In the genomic region with DNA sequence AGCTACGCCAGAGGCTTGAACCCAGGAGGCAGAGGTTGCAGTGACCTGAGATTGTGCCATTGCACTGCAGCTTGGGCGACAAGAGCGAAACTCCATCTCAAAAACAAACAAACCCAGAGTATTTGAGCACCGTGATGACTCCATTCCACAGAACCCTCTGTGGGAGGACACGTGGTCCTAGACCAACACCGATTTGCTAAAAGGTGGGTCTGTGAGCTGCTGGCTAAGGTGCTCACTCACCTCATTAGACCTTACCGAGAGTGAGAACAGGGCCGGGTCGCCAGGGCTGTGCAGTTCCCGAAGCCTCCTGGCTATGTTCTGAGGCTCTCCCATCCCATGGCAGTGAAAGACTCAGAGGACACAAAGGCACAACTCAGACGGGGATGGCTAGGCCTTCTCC, we compare ENCODE assay signal across 23 cellular contexts. TPM values are rescaled to one million over a fixed set of nuclear protein-coding genes. Genes with fewer than 3 reads are reported as not detected.
A peak's percentile ranks its signal among the peaks of the same experiment; 100 is the strongest.
DNase-seq lines count a peak whose midpoint lies in the region; ATAC-seq, FAIRE-seq and TF ChIP-seq lines count a peak whose summit lies in the region.
"Had no signal": no experiment of that assay in that cellular context is flagged by ENCODE, and none has a peak within 500 bp of the region (broad histone marks: within the 10 kb centered on the region; RNA-seq: fewer than 3 reads in every experiment).

No MANE protein-coding gene starts in this region.

- H3K4me3 ChIP-seq in liver (ENCODE audit: low read depth in 1 of 3, low read length in 3 of 3) (no peak overlapping the region), HepG2 (replicated peaks in 1 of 3; ENCODE audit: insufficient read depth in 1 of 3, low read depth in 2 of 3, low read length in 3 of 3) (no peak overlapping the region), esophagus muscularis mucosa (no peak overlapping the region), prostate gland (no peak overlapping the region), aorta (ENCODE audit: low read length in 2 of 2) (no peak overlapping the region), ovary (no peak overlapping the region), MG63 (no peak overlapping the region)
- H3K4me3 ChIP-seq: BLaER1 treated with 17β-estradiol and CSF1 and Interleukin-3, amounts not matched to agents 10 nM and 100 nM; cardiac muscle cell; Peyer's patch had no signal

- no peak overlapping the region for H2AFZ ChIP-seq in HepG2 (ENCODE audit: low read length)

- H3K27me3 ChIP-seq in liver (ENCODE audit: control insufficient read depth in 4 of 4, insufficient read depth in 4 of 4, low read length in 3 of 4) (no peaks in the 10 kb centered on the region), HepG2 (ENCODE audit: control insufficient read depth in 1 of 2, insufficient read depth in 2 of 2, low read length in 2 of 2) (no peaks in the 10 kb centered on the region), esophagus muscularis mucosa (no peaks in the 10 kb centered on the region), prostate gland (replicated peaks; ENCODE audit: insufficient read depth) (no peaks in the 10 kb centered on the region), aorta (ENCODE audit: control insufficient read depth in 1 of 2, insufficient read depth in 2 of 2, low read length in 1 of 2) (no peaks in the 10 kb centered on the region), ovary (no peaks in the 10 kb centered on the region), MG63 (no peaks in the 10 kb centered on the region)
- H3K27me3 ChIP-seq: BLaER1 treated with 17β-estradiol and CSF1 and Interleukin-3, amounts not matched to agents 10 nM and 100 nM; cardiac muscle cell; Peyer's patch had no signal

- intact Hi-C loops in HepG2 (cut with micrococcal nuclease; ENCODE audit: unreplicated experiment) (no loop called here), esophagus muscularis mucosa (cut with DNase I) (no loop called here), prostate gland (cut with DNase I) (no loop called here), aorta (cut with DNase I) (no loop called here), ovary (cut with DNase I) (loop anchor here in 1 of 4 donors (10.0 kb wide), 1 partner anchor 69 kb away; no protein-coding TSS in a partner anchor), posterior vena cava (cut with DNase I) (no loop called here)

- H3K36me3 ChIP-seq in liver (ENCODE audit: control insufficient read depth in 4 of 4, insufficient read depth in 3 of 4, low read depth in 1 of 4, low read length in 3 of 4) (peaks cover 1 to 32% (median 3%) of the 10 kb centered on the region in 4 donors), HepG2 (replicated peaks in 1 of 2; ENCODE audit: control insufficient read depth in 1 of 2, insufficient read depth in 2 of 2, low read length in 2 of 2) (peaks cover 3 to 7% of the 10 kb centered on the region in 2 experiments; a peak in 2 of 5 replicates), esophagus muscularis mucosa (peaks cover 0 to 14% (median 0%) of the 10 kb centered on the region in 4 donors), prostate gland (peaks cover 0 to 4% of the 10 kb centered on the region in 2 donors), aorta (ENCODE audit: control insufficient read depth in 1 of 2, insufficient read depth in 2 of 2, low read length in 1 of 2) (no peaks in the 10 kb centered on the region), ovary (no peaks in the 10 kb centered on the region), MG63 (peaks cover 10% of the 10 kb centered on the region)
- H3K36me3 ChIP-seq: cardiac muscle cell had no signal

- POLR2A ChIA-PET in HepG2 (lab: Yijun Ruan, JAX): no interaction called here

- no peak for TF ChIP-seq RAD21 in liver (IDR thresholded peaks at IDR 0.05)
- no peak for TF ChIP-seq RAD21 in HepG2 (CRISPR knock-in tag; IDR thresholded peaks at IDR 0.05)

- FAIRE-seq in HepG2 (lab: Jason Lieb, UNC): no peak
- FAIRE-seq: H54, small intestine had no signal

- no peaks in the 10 kb centered on the region for H3K9me3 ChIP-seq in liver (ENCODE audit: control insufficient read depth in 4 of 4, low read length in 3 of 4)
- no peaks in the 10 kb centered on the region for H3K9me3 ChIP-seq in HepG2 (ENCODE audit: low read length)
- H3K9me3 ChIP-seq in esophagus muscularis mucosa: no peaks in the 10 kb centered on the region
- H3K9me3 ChIP-seq in prostate gland: no peaks in the 10 kb centered on the region
- no peaks in the 10 kb centered on the region for H3K9me3 ChIP-seq in aorta (ENCODE audit: control insufficient read depth, low read length)
- no peaks in the 10 kb centered on the region for H3K9me3 ChIP-seq in ovary
- H3K9me3 ChIP-seq in MG63: no peaks in the 10 kb centered on the region
- H3K9me3 ChIP-seq: BLaER1 treated with 17β-estradiol and CSF1 and Interleukin-3, amounts not matched to agents 10 nM and 100 nM; Peyer's patch had no signal

- TF ChIP-seq EP300 in HepG2 (IDR thresholded peaks at IDR 0.05; ENCODE audit: low read depth in 2 of 2, low read length in 2 of 2) (no peak), HepG2 (CRISPR knock-in tag; IDR thresholded peaks at IDR 0.05; ENCODE audit: borderline replicate concordance) (no peak), esophagus muscularis mucosa (IDR thresholded peaks at IDR 0.05) (no peak), ovary (IDR thresholded peaks at IDR 0.05) (no peak)

- peaks cover 12 to 47% (median 27%) of the 10 kb centered on the region in 4 donors for H3K4me1 ChIP-seq in liver (ENCODE audit: control insufficient read depth in 4 of 4, insufficient read depth in 4 of 4, low read length in 3 of 4)
- H3K4me1 ChIP-seq in HepG2 (ENCODE audit: insufficient read depth, low read length): peaks cover 49% of the 10 kb centered on the region
- peaks cover 48 to 87% (median 82%) of the 10 kb centered on the region in 4 donors for H3K4me1 ChIP-seq in esophagus muscularis mucosa
- peaks cover 22% of the 10 kb centered on the region for H3K4me1 ChIP-seq in prostate gland (replicated peaks)
- H3K4me1 ChIP-seq in aorta (ENCODE audit: control insufficient read depth in 1 of 2, insufficient read depth in 2 of 2, low read length in 2 of 2): peaks cover 12 to 26% of the 10 kb centered on the region in 2 donors
- peaks cover 33% of the 10 kb centered on the region for H3K4me1 ChIP-seq in ovary (ENCODE audit: insufficient read depth)

- CTCF ChIA-PET in HepG2 (lab: Yijun Ruan, JAX; ENCODE audit: low intra/inter-chr PET ratio, low total read pairs): no interaction called here

- TF ChIP-seq CTCF in liver (IDR thresholded peaks at IDR 0.05; ENCODE audit: low read depth, low read length, missing input control) (no peak), HepG2 (CRISPR knock-in tag; IDR thresholded peaks at IDR 0.05) (no peak), esophagus muscularis mucosa (IDR thresholded peaks at IDR 0.05) (no peak), prostate gland (IDR thresholded peaks at IDR 0.05) (no peak), ovary (IDR thresholded peaks at IDR 0.05) (no peak)

- BruUV-seq in HepG2 (replicated peaks; lab: Mats Ljungman, UMichigan): no TSS peak

- ATAC-seq in HepG2: no peak
- no peak for ATAC-seq in aorta (ENCODE audit: low FRiP score)

- WGBS in liver: 41% methylated on average over 11 of the region's 11 CpGs
- WGBS in HepG2 (ENCODE audit: low lambda C conversion rate): 96% methylated on average over 9 of the region's 11 CpGs
- 94% methylated on average over 9 of the region's 11 CpGs for WGBS in esophagus muscularis mucosa
- WGBS in prostate gland: 97% methylated on average over 11 of the region's 11 CpGs
- WGBS in aorta, 2 donors: 78 to 95% methylated on average over 11 of the region's 11 CpGs
- WGBS in ovary, 3 donors: 78 to 95% (median 86%) methylated on average over 11 of the region's 11 CpGs

- no peak overlapping the region for H3K9ac ChIP-seq in liver (ENCODE audit: low read depth in 1 of 2, low read length in 2 of 2)
- no peak overlapping the region for H3K9ac ChIP-seq in HepG2 (ENCODE audit: insufficient read depth, low read depth, low read length)
- H3K9ac ChIP-seq: BLaER1 treated with 17β-estradiol and CSF1 and Interleukin-3, amounts not matched to agents 10 nM and 100 nM had no signal

- H3K27ac ChIP-seq in liver (ENCODE audit: low read depth in 1 of 2, low read length in 2 of 2) (peak overlapping the region; percentile 75 to 90), HepG2 (ENCODE audit: extremely low read length, insufficient read depth, low read length) (no peak overlapping the region), esophagus muscularis mucosa (replicated peaks in 1 of 4) (peak overlapping the region; percentile 82 to 96 (median 93)), prostate gland (peak overlapping the region; percentile 70 to 92), aorta (ENCODE audit: low read depth in 1 of 2, low read length in 2 of 2) (peak overlapping the region; percentile 23 to 49), ovary (no peak overlapping the region)
- H3K27ac ChIP-seq: BLaER1 treated with 17β-estradiol and CSF1 and Interleukin-3, amounts not matched to agents 10 nM and 100 nM had no signal

- DNase-seq in HepG2 (ENCODE audit: low spot score): no peak
- no peak for DNase-seq in esophagus muscularis mucosa (ENCODE audit: extremely low spot score)
- DNase-seq in prostate gland (ENCODE audit: low spot score): no peak
- DNase-seq in aorta: no peak
- no peak for DNase-seq in ovary
- no peak for DNase-seq in posterior vena cava (ENCODE audit: low spot score)
- no peak for DNase-seq in MG63
- DNase-seq: activated CD8-positive, alpha-beta memory T cell treated with anti-CD3 and anti-CD28 coated beads for 24 hours; activated naive CD4-positive, alpha-beta T cell; activated T-cell treated with anti-CD3 and anti-CD28 coated beads, Interleukin-2, amount 50 U/mL, for 1 hour; Calu3; DND-41; Karpas-422; NCI-H2171; NCI-H526; Peyer's patch; small intestine; stimulated activated CD4-positive, alpha-beta T cell treated with anti-CD3 and anti-CD28 coated beads, Interleukin-1b, Interleukin-23, amount 100 ng/mL, for 48 hours; T-helper 2 cell had no signal

- H4K20me1 ChIP-seq in HepG2 (ENCODE audit: insufficient read depth, low read length): no peaks in the 10 kb centered on the region

- TF ChIP-seq POLR2A in HepG2 (IDR thresholded peaks at IDR 0.05; ENCODE audit: insufficient read depth in 1 of 2, low read depth in 2 of 2, low read length in 2 of 2) (no peak), esophagus muscularis mucosa (IDR thresholded peaks at IDR 0.05; ENCODE audit: low read depth) (no peak), prostate gland (IDR thresholded peaks at IDR 0.05) (no peak), ovary (IDR thresholded peaks at IDR 0.05) (no peak)

- H3K4me2 ChIP-seq in HepG2 (ENCODE audit: low read depth, low read length): no peak overlapping the region
- H3K4me2 ChIP-seq: BLaER1 treated with 17β-estradiol and CSF1 and Interleukin-3, amounts not matched to agents 10 nM and 100 nM had no signal

- no peaks in the 10 kb centered on the region for H3K79me2 ChIP-seq in HepG2 (ENCODE audit: insufficient read depth, low read length)

- in situ Hi-C loops in HepG2 (cut with HindIII; ENCODE audit: extremely low pct_ligation_motif_present, low pct_unique_long_range_greater_than_20kb): no loop called here

RNA-seq across cellular contexts. Expression of a gene that starts 17.9 kb away (rescaled TPM):
- 100 to 1,000 TPM in 1 of 2 donors, 10 to 100 TPM in 1; 34.6 to 663 TPM for total RNA-seq in liver
- polyA plus RNA-seq in liver: 10 to 100 TPM; 58.8 to 71.5 TPM
- 12.2 and 22.4 TPM in 2 replicates for total RNA-seq in HepG2 (2016; rRNA removed; fragmentation: Illumina TruSeq; extraction: Trizol)
- 15.9 and 19.0 TPM in 2 replicates for total RNA-seq in HepG2 (2016; cell fraction: cytosol; rRNA removed; fragmentation: Illumina TruSeq; extraction: Trizol; ENCODE audit: low read depth)
- 10.3 and 18.8 TPM in 2 replicates for total RNA-seq in HepG2 (2016; cell fraction: insoluble cytoplasmic fraction; rRNA removed; fragmentation: Illumina TruSeq; extraction: Trizol)
- 6.0 and 7.4 TPM in 2 replicates for total RNA-seq in HepG2 (2016; cell fraction: membrane; rRNA removed; fragmentation: Illumina TruSeq; extraction: Trizol)
- total RNA-seq in HepG2 (2016; cell fraction: nucleus; rRNA removed; fragmentation: Illumina TruSeq; extraction: Trizol): 23.2 and 26.5 TPM in 2 replicates
- 14.8 and 16.9 TPM in 2 replicates for polyA plus RNA-seq in HepG2 (2011; rRNA removed)
- polyA plus RNA-seq in HepG2 (2011; cell fraction: cytosol; rRNA removed): 11.8 and 13.6 TPM in 2 replicates
- 11.3 and 12.7 TPM in 2 replicates for polyA plus RNA-seq in HepG2 (2011; cell fraction: nucleus; rRNA removed)
- polyA plus RNA-seq in HepG2 (2012): 11.9 and 13.1 TPM in 2 replicates
- polyA plus RNA-seq in HepG2 (2016; cell fraction: cytosol; fragmentation: Illumina TruSeq; extraction: Trizol; ENCODE audit: low read depth): 0.63 and 1.1 TPM in 2 replicates
- 5.3 and 6.4 TPM in 2 replicates for polyA plus RNA-seq in HepG2 (2016; cell fraction: insoluble cytoplasmic fraction; fragmentation: Illumina TruSeq; extraction: Trizol; ENCODE audit: low read depth)
- polyA plus RNA-seq in HepG2 (2016; cell fraction: membrane; fragmentation: Illumina TruSeq; extraction: Trizol; ENCODE audit: low read depth): 0.93 and 1.0 TPM in 2 replicates
- 12.2 and 14.4 TPM in 2 replicates for polyA plus RNA-seq in HepG2 (2016; cell fraction: nucleus; fragmentation: Illumina TruSeq; extraction: Trizol; ENCODE audit: insufficient read depth, low read depth)
- 91.3 and 104 TPM in 2 replicates for polyA minus RNA-seq in HepG2 (2011; rRNA and poly(A)+ RNA removed; ENCODE audit: low replicate concordance)
- 14.3 and 22.4 TPM in 2 replicates for polyA minus RNA-seq in HepG2 (2011; cell fraction: cytosol; rRNA and poly(A)+ RNA removed)
- polyA minus RNA-seq in HepG2 (2011; cell fraction: nucleus; rRNA and poly(A)+ RNA removed): 20.5 and 26.2 TPM in 2 replicates
- 10 to 100 TPM; 49.8 to 82.3 (median 72.1) TPM for total RNA-seq in esophagus muscularis mucosa
- 100 to 1,000 TPM; 111 to 253 TPM for total RNA-seq in prostate gland
- total RNA-seq in aorta: 100 to 1,000 TPM; 135 to 221 TPM
- polyA plus RNA-seq in aorta: 10 to 100 TPM in 1 of 2 donors, 1 to 10 TPM in 1; 9.1 to 29.9 TPM
- total RNA-seq in ovary: 100 to 1,000 TPM in 1 of 7 donors, 10 to 100 TPM in 6; 37.2 to 107 (median 89.5) TPM
- polyA plus RNA-seq in ovary: 100 to 1,000 TPM in 1 of 2 donors, 10 to 100 TPM in 1; 17.0 to 100 TPM
- total RNA-seq in posterior vena cava: 100 to 1,000 TPM in 1 of 2 donors, 10 to 100 TPM in 1; 88.7 to 142 TPM
- total RNA-seq in MG63 (2014; rRNA removed; shearing (Covaris generic); ENCODE audit: low replicate concordance): 9.5 and 18.3 TPM in 2 replicates

Comparison
In these comparisons a context has a peak if more than half of its experiments do, and no peak if none do; other contexts are left out.
1. H3K27ac ChIP-seq: peak in liver (2 of 2), esophagus muscularis mucosa (4 of 4), prostate gland (2 of 2) and aorta (2 of 2); none in HepG2 (single experiment) and ovary (0 of 2).